ENCODE assay signal across 8 cellular contexts in genomic region chr2:201158111-201158929, GRCh38. TPM values are rescaled to one million over a fixed set of nuclear protein-coding genes. Genes with fewer than 3 reads are reported as not detected.
DNase-seq lines count a peak whose midpoint lies in the region; ATAC-seq, FAIRE-seq and TF ChIP-seq lines count a peak whose summit lies in the region.

No MANE protein-coding gene starts in this region.

- ATAC-seq in GM12878: peak; percentile 98

- H3K9ac ChIP-seq in GM12878 (ENCODE audit: control insufficient read depth, insufficient read depth, low read length): no peak overlapping the region

- 70% methylated on average over 5 of the region's 5 CpGs for WGBS in GM12878 (ENCODE audit: insufficient coverage, insufficient replicate concordance, low lambda C conversion rate, missing lambda C conversion rate)
- WGBS in sigmoid colon, 2 donors: 29 to 59% methylated on average over 5 of the region's 5 CpGs

- H3K4me3 ChIP-seq in GM12878 (no peak overlapping the region), sigmoid colon (no peak overlapping the region)

- peak; percentile 16 to 73 (median 50) for DNase-seq in stimulated activated naive CD4-positive, alpha-beta T cell (lab: John Stamatoyannopoulos, UW)
- no peak for DNase-seq in stimulated activated naive CD4-positive, alpha-beta T cell treated with Interleukin-2 at 50 U/mL for 16 hours (lab: John Stamatoyannopoulos, UW)
- peak; percentile 73 for DNase-seq in HCEC 1CT
- DNase-seq in SK-MEL-5 (ENCODE audit: low read depth, low spot score): peak; percentile 98
- peak; percentile 77 for DNase-seq in GM12878 (ENCODE audit: low read depth, low spot score)
- DNase-seq in hypothalamus (lab: John Stamatoyannopoulos, UW): peak in 45 of 51 donors; percentile 2 to 93 (median 50)
- DNase-seq in sigmoid colon: peak; percentile 75

- POLR2A ChIA-PET in GM12878 (lab: Charles Lee): interaction anchor here (0.6 to 3.2 kb wide), 20 partner anchors 10 to 276 kb away, joined by 3 to 39 read pairs (median 6); partner anchors contain the start of genes CASP10 and CFLAR

- TF ChIP-seq RAD21 in GM12878 (IDR thresholded peaks at IDR 0.05; ENCODE audit: insufficient read depth, low read depth, low read length): peak; percentile 77

- TF ChIP-seq EP300 in GM12878 (IDR thresholded peaks at IDR 0.05; ENCODE audit: borderline replicate concordance in 1 of 2, control insufficient read depth in 1 of 2, low read depth in 2 of 2, low read length in 2 of 2) (peak; percentile 59 to 70; a peak in 2 of 4 replicates), sigmoid colon (IDR thresholded peaks at IDR 0.05) (no peak)

- peak overlapping the region; percentile 8; the same call in 1 of the 2 replicates for H2AFZ ChIP-seq in GM12878 (ENCODE audit: control insufficient read depth, low read depth, low read length)

- FAIRE-seq in GM12878 (lab: Jason Lieb, UNC): peak; percentile 70

- in situ Hi-C loops in SK-MEL-5 (cut with HindIII; ENCODE audit: low pct_unique_long_range_greater_than_20kb, low sequenced_read_pairs): no loop called here
- in situ Hi-C loops in GM12878 (cut with MboI): no loop called here

- RAD21 ChIA-PET in GM12878 (lab: Charles Lee; ENCODE audit: unreplicated experiment): interaction anchor here (0.6 to 3.8 kb wide), 22 partner anchors 10 to 445 kb away, joined by 3 to 71 read pairs (median 6); partner anchors contain the start of genes CASP10, CFLAR, NDUFB3 and ORC2

- peaks cover 14% of the 10 kb centered on the region for H3K4me1 ChIP-seq in GM12878 (ENCODE audit: control insufficient read depth, insufficient read depth, low read length)
- H3K4me1 ChIP-seq in sigmoid colon: peaks cover 0 to 20% (median 11%) of the 10 kb centered on the region in 4 donors

- CTCF ChIA-PET in GM12878 (lab: Yijun Ruan, JAX): interaction anchor here (0.7 to 3.8 kb wide), 41 partner anchors 10 to 445 kb away, joined by 3 to 54 read pairs (median 6); partner anchors contain the start of genes CASP10, CFLAR, HYCC2 and NDUFB3

- H4K20me1 ChIP-seq in GM12878 (ENCODE audit: control insufficient read depth, insufficient read depth): no peaks in the 10 kb centered on the region

- H3K79me2 ChIP-seq in GM12878 (ENCODE audit: control insufficient read depth, insufficient read depth, low read length): peaks cover 2% of the 10 kb centered on the region; the same call in 1 of the 2 replicates

- SMC1A ChIA-PET in GM12878 (lab: Charles Lee; ENCODE audit: uncharacterized antibody, unreplicated experiment): interaction anchor here (0.7 to 4.7 kb wide), 37 partner anchors 8 to 271 kb away, joined by 3 to 63 read pairs (median 5); partner anchors contain the start of genes CASP10, CFLAR, HYCC2 and NDUFB3

- TSS peak; percentile 11 for BruUV-seq in GM12878 (replicated peaks; lab: Mats Ljungman, UMichigan)

- TF ChIP-seq CTCF in LNCAP (IDR thresholded peaks at IDR 0.05) (peak; percentile 52; the same call in 1 of the 2 replicates), GM12878 (IDR thresholded peaks at IDR 0.05 in 2 of 3, conservative IDR thresholded peaks at IDR 0.05 in 1 of 3; ENCODE audit: control insufficient read depth in 2 of 3, extremely low read depth in 1 of 3, insufficient read depth in 1 of 3, low read depth in 3 of 3, low read length in 3 of 3) (peak; percentile 62 to 76 (median 66)), sigmoid colon (IDR thresholded peaks at IDR 0.05) (peak; percentile 16 to 70 (median 51))

- intact Hi-C loops in GM12878 (cut with micrococcal nuclease; ENCODE audit: unreplicated experiment) (loop anchor here (1.0 to 5.0 kb wide), 3 partner anchors 40 to 256 kb away; partner anchors contain the start of genes HYCC2 and NDUFB3), sigmoid colon (cut with DNase I) (loop anchor here (5.0 kb wide), 2 partner anchors 41 to 86 kb away; partner anchors contain the start of genes CFLAR, HYCC2 and NDUFB3)

- H3K9me3 ChIP-seq in GM12878 (replicated peaks; ENCODE audit: control insufficient read depth, insufficient read depth, low read length) (no peaks in the 10 kb centered on the region), sigmoid colon (no peaks in the 10 kb centered on the region)

- no peak for TF ChIP-seq POLR2A in GM12878 (IDR thresholded peaks at IDR 0.05; ENCODE audit: low read depth, low read length)
- no peak for TF ChIP-seq POLR2A in sigmoid colon (IDR thresholded peaks at IDR 0.05)

- H3K4me2 ChIP-seq in GM12878 (ENCODE audit: control insufficient read depth, insufficient read depth): peak overlapping the region; percentile 50; the same call in 1 of the 2 replicates

- H3K27me3 ChIP-seq in GM12878 (replicated peaks in 1 of 2; ENCODE audit: control insufficient read depth in 2 of 2, insufficient read depth in 2 of 2, low read length in 1 of 2) (no peaks in the 10 kb centered on the region), sigmoid colon (no peaks in the 10 kb centered on the region)

- H3K27ac ChIP-seq in GM12878 (ENCODE audit: control insufficient read depth, insufficient read depth) (peak overlapping the region; percentile 35), sigmoid colon (peak overlapping the region; percentile 35 to 60 (median 38))

- H3K36me3 ChIP-seq in GM12878 (ENCODE audit: control insufficient read depth in 2 of 2, insufficient read depth in 2 of 2, low read length in 1 of 2) (peaks cover 9 to 34% of the 10 kb centered on the region in 2 experiments), sigmoid colon (peaks cover 19 to 95% (median 58%) of the 10 kb centered on the region in 4 donors)

TF ChIP-seq in GM12878, 131 proteins besides CTCF, POLR2A, EP300 and RAD21 (continues in another document):
- TF ChIP-seq HDAC2 (IDR thresholded peaks at IDR 0.05) (no peak), JUNB (IDR thresholded peaks at IDR 0.05) (no peak), TCF12 (IDR thresholded peaks at IDR 0.05; ENCODE audit: low read depth, low read length) (peak; percentile 83), KDM1A (IDR thresholded peaks at IDR 0.05; ENCODE audit: borderline replicate concordance) (no peak), USF2 (IDR thresholded peaks at IDR 0.05; ENCODE audit: borderline replicate concordance, low read depth, low read length) (peak; percentile 76), POU2F2 (IDR thresholded peaks at IDR 0.05; ENCODE audit: borderline replicate concordance, low read depth, low read length) (no peak), ESRRA (IDR thresholded peaks at IDR 0.05; ENCODE audit: low read length) (no peak)

RNA-seq across cellular contexts. Expression of gene CASP10, which starts 24.6 kb away (rescaled TPM):
- 4.1 and 4.6 TPM in 2 replicates for total RNA-seq in SK-MEL-5 (2014; rRNA removed; shearing (Covaris generic))
- polyA plus RNA-seq in SK-MEL-5 (2015; cell fraction: cytosol; rRNA removed): 3.3 and 4.0 TPM in 2 replicates
- polyA plus RNA-seq in SK-MEL-5 (2015; cell fraction: nucleus; rRNA removed): 8.2 and 10.8 TPM in 2 replicates
- 61.5 and 63.7 TPM in 2 replicates for total RNA-seq in GM12878 (2013; cell fraction: nucleolus; rRNA removed)
- total RNA-seq in GM12878 (2014; rRNA removed) (12.8 and 13.1 TPM in 2 replicates), GM12878 (2014; rRNA removed; fragmentation: Illumina TruSeq; extraction: Trizol) (12.8 and 13.3 TPM in 2 replicates), GM12878 (2021) (11.2 and 12.4 TPM in 2 replicates), sigmoid colon (10 to 100 TPM in 1 of 4 donors, 1 to 10 TPM in 3; 3.9 to 18.3 (median 5.0) TPM)
- 2.8 TPM for polyA plus RNA-seq in GM12878 (2011; ENCODE audit: low read depth)
- polyA plus RNA-seq in GM12878 (2011; rRNA removed) (14.1 and 17.9 TPM in 2 replicates), GM12878 (2014; fragmentation: Illumina TruSeq; extraction: Trizol) (11.5 and 14.8 TPM in 2 replicates), GM12878 (2014; fragmentation: Nextera tagmentation; extraction: Ambion mirVana) (1 to 10 TPM; 7.5 to 9.5 TPM), GM12878 (2014; rRNA removed) (9.8 and 10.1 TPM in 2 replicates), GM12878 (2016; fragmentation: Nextera tagmentation; extraction: Ambion mirVana) (1 to 10 TPM; 7.2 to 9.1 TPM), sigmoid colon (10 to 100 TPM; 11.4 to 26.9 (median 18.0) TPM)
- 8.3 and 9.7 TPM in 2 replicates for polyA plus RNA-seq in GM12878 (2011; cell fraction: cytosol; rRNA removed)
- polyA plus RNA-seq in GM12878 (2011; cell fraction: nucleus; rRNA removed): 8.6 and 10.8 TPM in 2 replicates
- polyA plus RNA-seq in GM12878 (2012): 2.5 and 2.7 TPM in 2 replicates
- 15.7 and 18.5 TPM in 2 replicates for polyA minus RNA-seq in GM12878 (2011; rRNA and poly(A)+ RNA removed)
- polyA minus RNA-seq in GM12878 (2011; cell fraction: cytosol; rRNA and poly(A)+ RNA removed): 4.1 and 6.7 TPM in 2 replicates
- polyA minus RNA-seq in GM12878 (2011; cell fraction: nucleus; rRNA and poly(A)+ RNA removed): 7.4 and 9.2 TPM in 2 replicates

RNA-seq across cellular contexts. Expression of gene CFLAR, which starts 42.4 kb away (rescaled TPM):
- 35.2 and 38.5 TPM in 2 replicates for total RNA-seq in SK-MEL-5 (2014; rRNA removed; shearing (Covaris generic))
- polyA plus RNA-seq in SK-MEL-5 (2015; cell fraction: cytosol; rRNA removed): 23.7 and 27.6 TPM in 2 replicates
- polyA plus RNA-seq in SK-MEL-5 (2015; cell fraction: nucleus; rRNA removed): 47.4 and 63.3 TPM in 2 replicates
- total RNA-seq in GM12878 (2013; cell fraction: nucleolus; rRNA removed): 905 and 928 TPM in 2 replicates
- 81.4 and 106 TPM in 2 replicates for total RNA-seq in GM12878 (2014; rRNA removed)
- total RNA-seq in GM12878 (2014; rRNA removed; fragmentation: Illumina TruSeq; extraction: Trizol): 109 and 110 TPM in 2 replicates
- total RNA-seq in GM12878 (2021): 97.7 and 99.5 TPM in 2 replicates
- polyA plus RNA-seq in GM12878 (2011; ENCODE audit: low read depth): 96.3 TPM
- 181 and 241 TPM in 2 replicates for polyA plus RNA-seq in GM12878 (2011; rRNA removed)
- polyA plus RNA-seq in GM12878 (2011; cell fraction: cytosol; rRNA removed): 90.5 and 101 TPM in 2 replicates
- polyA plus RNA-seq in GM12878 (2011; cell fraction: nucleus; rRNA removed): 157 and 170 TPM in 2 replicates
- polyA plus RNA-seq in GM12878 (2012): 109 and 116 TPM in 2 replicates
- polyA plus RNA-seq in GM12878 (2014; fragmentation: Illumina TruSeq; extraction: Trizol): 103 and 125 TPM in 2 replicates
- 100 to 1,000 TPM; 103 to 105 TPM for polyA plus RNA-seq in GM12878 (2014; fragmentation: Nextera tagmentation; extraction: Ambion mirVana)
- polyA plus RNA-seq in GM12878 (2014; rRNA removed): 70.5 and 80.6 TPM in 2 replicates
- polyA plus RNA-seq in GM12878 (2016; fragmentation: Nextera tagmentation; extraction: Ambion mirVana): 10 to 100 TPM; 87.2 to 89.4 TPM
- 249 and 253 TPM in 2 replicates for polyA minus RNA-seq in GM12878 (2011; rRNA and poly(A)+ RNA removed)
- polyA minus RNA-seq in GM12878 (2011; cell fraction: cytosol; rRNA and poly(A)+ RNA removed): 50.2 and 65.0 TPM in 2 replicates
- 155 and 248 TPM in 2 replicates for polyA minus RNA-seq in GM12878 (2011; cell fraction: nucleus; rRNA and poly(A)+ RNA removed)
- total RNA-seq in sigmoid colon: 100 to 1,000 TPM; 113 to 243 (median 195) TPM
- polyA plus RNA-seq in sigmoid colon: 10 to 100 TPM; 32.4 to 92.6 (median 36.8) TPM
